In the genomic region with DNA sequence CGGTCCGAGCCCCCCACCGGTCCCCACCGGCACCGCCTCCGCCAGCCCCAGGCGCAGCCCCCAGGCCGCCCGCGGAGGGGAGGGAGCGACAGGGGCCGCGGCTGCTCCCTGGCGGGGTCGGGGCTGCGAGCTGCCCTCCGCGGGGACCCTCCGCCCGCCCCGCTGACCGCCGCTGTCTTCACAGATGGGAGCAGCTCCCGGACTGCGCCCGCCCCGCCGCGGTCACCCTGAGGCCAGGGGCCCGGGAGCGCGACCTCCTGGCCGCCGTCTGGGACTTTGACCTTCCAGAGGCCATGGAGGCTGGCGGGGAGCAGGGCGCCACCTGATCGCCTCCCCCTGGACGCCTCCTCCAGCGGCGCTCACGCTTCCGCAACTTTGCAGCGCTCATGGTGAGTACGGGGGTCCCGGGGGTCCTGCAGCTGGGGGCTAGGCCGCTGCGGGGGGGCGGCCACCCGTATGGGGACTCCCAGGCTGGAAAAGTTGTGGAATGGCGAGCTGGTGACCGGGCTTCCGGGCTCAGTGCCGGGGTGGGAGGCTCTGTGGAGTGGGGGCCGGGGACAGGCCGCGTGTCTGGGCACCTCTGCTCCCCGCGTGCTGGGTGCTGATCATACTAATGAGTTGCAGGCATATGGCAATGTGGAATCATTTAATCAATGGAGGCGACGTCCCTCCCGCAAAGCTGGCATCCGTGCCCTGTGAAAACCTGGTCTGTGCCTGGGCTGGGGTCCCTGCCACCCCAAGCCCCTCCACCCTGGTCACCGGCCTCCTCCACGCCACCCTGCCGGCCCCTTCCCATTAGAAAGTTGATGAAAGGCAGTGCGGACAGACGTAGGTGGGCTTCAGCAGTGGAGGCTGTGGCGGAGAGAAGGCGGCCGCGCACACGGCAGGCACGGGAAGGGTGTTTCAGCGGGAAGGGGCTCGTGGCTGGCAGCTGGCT, we compare ENCODE assay signal across 1 cellular context.
A peak's percentile ranks its signal among the peaks of the same experiment; 100 is the strongest.
TF ChIP-seq lines count a peak whose summit lies in the region.

No MANE protein-coding gene starts in this region.

TF ChIP-seq in HepG2, 621 proteins besides CTCF, POLR2A, EP300 and RAD21 (continues in another document):
- TF ChIP-seq RAD51 (IDR thresholded peaks at IDR 0.05; ENCODE audit: borderline replicate concordance) (no peak), MAFF (IDR thresholded peaks at IDR 0.05; ENCODE audit: low read depth, low read length) (no peak), EHMT2 (IDR thresholded peaks at IDR 0.05; ENCODE audit: borderline replicate concordance, low read depth, low read length) (no peak), SP140L (CRISPR knock-in tag; IDR thresholded peaks at IDR 0.05; ENCODE audit: borderline replicate concordance) (no peak), TFDP2 (CRISPR knock-in tag; IDR thresholded peaks at IDR 0.05) (peak; percentile 23; the same call in 1 of the 2 replicates), ZNF674 (CRISPR knock-in tag; IDR thresholded peaks at IDR 0.05; ENCODE audit: low read depth) (no peak), HNRNPH1 (optimal IDR thresholded peaks at IDR 0.05; ENCODE audit: low read depth, low read length) (no peak), ZNF777 (CRISPR knock-in tag; IDR thresholded peaks at IDR 0.05) (peak; percentile 65), TP53 (CRISPR knock-in tag; conservative IDR thresholded peaks at IDR 0.05) (no peak), ZNF816 (CRISPR knock-in tag; IDR thresholded peaks at IDR 0.05; ENCODE audit: borderline replicate concordance) (no peak), ZC3H13 (CRISPR knock-in tag; IDR thresholded peaks at IDR 0.05) (no peak), GRHL1 (CRISPR knock-in tag; conservative IDR thresholded peaks at IDR 0.05) (no peak), MED1 (CRISPR knock-in tag; IDR thresholded peaks at IDR 0.05) (peak; percentile 36; the same call in 1 of the 2 replicates), NCOA5 (CRISPR knock-in tag; IDR thresholded peaks at IDR 0.05) (no peak), ZNF101 (CRISPR knock-in tag; IDR thresholded peaks at IDR 0.05; ENCODE audit: borderline replicate concordance, low read depth) (no peak), TBX3 (IDR thresholded peaks at IDR 0.05; ENCODE audit: borderline replicate concordance) (no peak), ZNF788 (CRISPR knock-in tag; IDR thresholded peaks at IDR 0.05; ENCODE audit: borderline replicate concordance) (peak; percentile 36; the same call in 1 of the 2 replicates), SOX6 (IDR thresholded peaks at IDR 0.05) (no peak), SOX6 (CRISPR knock-in tag; IDR thresholded peaks at IDR 0.05) (no peak), ZEB1 (IDR thresholded peaks at IDR 0.05; ENCODE audit: insufficient replicate concordance, low read depth) (no peak), IRF2 (CRISPR knock-in tag; IDR thresholded peaks at IDR 0.05) (no peak), HNF4G (IDR thresholded peaks at IDR 0.05; ENCODE audit: borderline replicate concordance, low read depth, low read length) (peak; percentile 72), HNF4G (CRISPR knock-in tag; IDR thresholded peaks at IDR 0.05; ENCODE audit: borderline replicate concordance, low read depth) (peak; percentile 91; the same call in 1 of the 2 replicates), IRX3 (CRISPR knock-in tag; IDR thresholded peaks at IDR 0.05; ENCODE audit: borderline replicate concordance, low read depth) (no peak), ZKSCAN8 (CRISPR knock-in tag; IDR thresholded peaks at IDR 0.05; ENCODE audit: borderline replicate concordance) (no peak), ZNF12 (CRISPR knock-in tag; IDR thresholded peaks at IDR 0.05) (no peak), MAZ (IDR thresholded peaks at IDR 0.05; ENCODE audit: borderline replicate concordance, low read depth, low read length) (no peak), MAZ (CRISPR knock-in tag; IDR thresholded peaks at IDR 0.05; ENCODE audit: low read depth) (no peak), TEAD2 (CRISPR knock-in tag; IDR thresholded peaks at IDR 0.05) (no peak), SRSF4 (IDR thresholded peaks at IDR 0.05; ENCODE audit: low read depth, low read length, poor library complexity, severe bottlenecking) (no peak), ZNF30 (CRISPR knock-in tag; IDR thresholded peaks at IDR 0.05) (no peak), FOXA3 (CRISPR knock-in tag; IDR thresholded peaks at IDR 0.05) (no peak), SIX1 (CRISPR knock-in tag; IDR thresholded peaks at IDR 0.05; ENCODE audit: borderline replicate concordance) (no peak), ARID2 (CRISPR knock-in tag; IDR thresholded peaks at IDR 0.05; ENCODE audit: borderline replicate concordance) (no peak), FOXC1 (CRISPR knock-in tag; IDR thresholded peaks at IDR 0.05; ENCODE audit: borderline replicate concordance) (0 out of 2 replicates have a peak, but pooled peaks have one; percentile 21), DNMT3B (CRISPR knock-in tag; conservative IDR thresholded peaks at IDR 0.05) (no peak), NFIC (IDR thresholded peaks at IDR 0.05; ENCODE audit: low read length) (no peak), HDAC1 (CRISPR knock-in tag; IDR thresholded peaks at IDR 0.05) (peak; percentile 71), MXD4 (CRISPR knock-in tag; IDR thresholded peaks at IDR 0.05) (no peak), ZNF629 (CRISPR knock-in tag; conservative IDR thresholded peaks at IDR 0.05) (no peak), MYNN (CRISPR knock-in tag; IDR thresholded peaks at IDR 0.05; ENCODE audit: low read depth) (no peak), BRCA1 (CRISPR knock-in tag; IDR thresholded peaks at IDR 0.05) (no peak)
- TF ChIP-seq, protein P1, sequence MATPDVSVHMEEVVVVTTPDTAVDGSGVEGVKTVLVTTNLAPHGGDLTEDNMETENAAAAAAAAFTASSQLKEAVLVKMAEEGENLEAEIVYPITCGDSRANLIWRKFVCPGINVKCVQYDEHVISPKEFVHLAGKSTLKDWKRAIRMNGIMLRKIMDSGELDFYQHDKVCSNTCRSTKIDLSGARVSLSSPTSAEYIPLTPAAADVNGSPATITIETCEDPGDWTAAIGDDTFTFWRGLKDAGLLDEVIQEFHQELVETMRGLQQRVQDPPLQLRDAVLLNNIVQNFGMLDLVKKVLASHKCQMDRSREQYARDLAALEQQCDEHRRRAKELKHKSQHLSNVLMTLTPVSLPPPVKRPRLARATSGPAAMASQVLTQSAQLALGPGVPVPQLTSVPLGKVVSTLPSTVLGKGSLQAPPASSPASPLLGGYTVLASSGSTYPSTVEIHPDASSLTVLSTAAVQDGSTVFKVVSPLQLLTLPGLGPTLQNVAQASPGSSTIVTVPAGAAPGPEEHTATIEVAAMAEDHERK (CRISPR knock-in tag; IDR thresholded peaks at IDR 0.05; ENCODE audit: low read depth): no peak
- TF ChIP-seq, protein P2, sequence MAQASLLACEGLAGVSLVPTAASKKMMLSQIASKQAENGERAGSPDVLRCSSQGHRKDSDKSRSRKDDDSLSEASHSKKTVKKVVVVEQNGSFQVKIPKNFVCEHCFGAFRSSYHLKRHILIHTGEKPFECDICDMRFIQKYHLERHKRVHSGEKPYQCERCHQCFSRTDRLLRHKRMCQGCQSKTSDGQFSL (CRISPR knock-in tag; IDR thresholded peaks at IDR 0.05): no peak
- TF ChIP-seq, protein P3, sequence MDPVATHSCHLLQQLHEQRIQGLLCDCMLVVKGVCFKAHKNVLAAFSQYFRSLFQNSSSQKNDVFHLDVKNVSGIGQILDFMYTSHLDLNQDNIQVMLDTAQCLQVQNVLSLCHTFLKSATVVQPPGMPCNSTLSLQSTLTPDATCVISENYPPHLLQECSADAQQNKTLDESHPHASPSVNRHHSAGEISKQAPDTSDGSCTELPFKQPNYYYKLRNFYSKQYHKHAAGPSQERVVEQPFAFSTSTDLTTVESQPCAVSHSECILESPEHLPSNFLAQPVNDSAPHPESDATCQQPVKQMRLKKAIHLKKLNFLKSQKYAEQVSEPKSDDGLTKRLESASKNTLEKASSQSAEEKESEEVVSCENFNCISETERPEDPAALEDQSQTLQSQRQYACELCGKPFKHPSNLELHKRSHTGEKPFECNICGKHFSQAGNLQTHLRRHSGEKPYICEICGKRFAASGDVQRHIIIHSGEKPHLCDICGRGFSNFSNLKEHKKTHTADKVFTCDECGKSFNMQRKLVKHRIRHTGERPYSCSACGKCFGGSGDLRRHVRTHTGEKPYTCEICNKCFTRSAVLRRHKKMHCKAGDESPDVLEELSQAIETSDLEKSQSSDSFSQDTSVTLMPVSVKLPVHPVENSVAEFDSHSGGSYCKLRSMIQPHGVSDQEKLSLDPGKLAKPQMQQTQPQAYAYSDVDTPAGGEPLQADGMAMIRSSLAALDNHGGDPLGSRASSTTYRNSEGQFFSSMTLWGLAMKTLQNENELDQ (CRISPR knock-in tag; IDR thresholded peaks at IDR 0.05; ENCODE audit: borderline replicate concordance): no peak
- TF ChIP-seq, protein P4, sequence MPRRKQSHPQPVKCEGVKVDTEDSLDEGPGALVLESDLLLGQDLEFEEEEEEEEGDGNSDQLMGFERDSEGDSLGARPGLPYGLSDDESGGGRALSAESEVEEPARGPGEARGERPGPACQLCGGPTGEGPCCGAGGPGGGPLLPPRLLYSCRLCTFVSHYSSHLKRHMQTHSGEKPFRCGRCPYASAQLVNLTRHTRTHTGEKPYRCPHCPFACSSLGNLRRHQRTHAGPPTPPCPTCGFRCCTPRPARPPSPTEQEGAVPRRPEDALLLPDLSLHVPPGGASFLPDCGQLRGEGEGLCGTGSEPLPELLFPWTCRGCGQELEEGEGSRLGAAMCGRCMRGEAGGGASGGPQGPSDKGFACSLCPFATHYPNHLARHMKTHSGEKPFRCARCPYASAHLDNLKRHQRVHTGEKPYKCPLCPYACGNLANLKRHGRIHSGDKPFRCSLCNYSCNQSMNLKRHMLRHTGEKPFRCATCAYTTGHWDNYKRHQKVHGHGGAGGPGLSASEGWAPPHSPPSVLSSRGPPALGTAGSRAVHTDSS (CRISPR knock-in tag; conservative IDR thresholded peaks at IDR 0.05): no peak
- TF ChIP-seq, protein P5, sequence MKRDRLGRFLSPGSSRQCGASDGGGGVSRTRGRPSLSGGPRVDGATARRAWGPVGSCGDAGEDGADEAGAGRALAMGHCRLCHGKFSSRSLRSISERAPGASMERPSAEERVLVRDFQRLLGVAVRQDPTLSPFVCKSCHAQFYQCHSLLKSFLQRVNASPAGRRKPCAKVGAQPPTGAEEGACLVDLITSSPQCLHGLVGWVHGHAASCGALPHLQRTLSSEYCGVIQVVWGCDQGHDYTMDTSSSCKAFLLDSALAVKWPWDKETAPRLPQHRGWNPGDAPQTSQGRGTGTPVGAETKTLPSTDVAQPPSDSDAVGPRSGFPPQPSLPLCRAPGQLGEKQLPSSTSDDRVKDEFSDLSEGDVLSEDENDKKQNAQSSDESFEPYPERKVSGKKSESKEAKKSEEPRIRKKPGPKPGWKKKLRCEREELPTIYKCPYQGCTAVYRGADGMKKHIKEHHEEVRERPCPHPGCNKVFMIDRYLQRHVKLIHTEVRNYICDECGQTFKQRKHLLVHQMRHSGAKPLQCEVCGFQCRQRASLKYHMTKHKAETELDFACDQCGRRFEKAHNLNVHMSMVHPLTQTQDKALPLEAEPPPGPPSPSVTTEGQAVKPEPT (CRISPR knock-in tag; IDR thresholded peaks at IDR 0.05; ENCODE audit: low read depth): no peak
- TF ChIP-seq, protein P6, sequence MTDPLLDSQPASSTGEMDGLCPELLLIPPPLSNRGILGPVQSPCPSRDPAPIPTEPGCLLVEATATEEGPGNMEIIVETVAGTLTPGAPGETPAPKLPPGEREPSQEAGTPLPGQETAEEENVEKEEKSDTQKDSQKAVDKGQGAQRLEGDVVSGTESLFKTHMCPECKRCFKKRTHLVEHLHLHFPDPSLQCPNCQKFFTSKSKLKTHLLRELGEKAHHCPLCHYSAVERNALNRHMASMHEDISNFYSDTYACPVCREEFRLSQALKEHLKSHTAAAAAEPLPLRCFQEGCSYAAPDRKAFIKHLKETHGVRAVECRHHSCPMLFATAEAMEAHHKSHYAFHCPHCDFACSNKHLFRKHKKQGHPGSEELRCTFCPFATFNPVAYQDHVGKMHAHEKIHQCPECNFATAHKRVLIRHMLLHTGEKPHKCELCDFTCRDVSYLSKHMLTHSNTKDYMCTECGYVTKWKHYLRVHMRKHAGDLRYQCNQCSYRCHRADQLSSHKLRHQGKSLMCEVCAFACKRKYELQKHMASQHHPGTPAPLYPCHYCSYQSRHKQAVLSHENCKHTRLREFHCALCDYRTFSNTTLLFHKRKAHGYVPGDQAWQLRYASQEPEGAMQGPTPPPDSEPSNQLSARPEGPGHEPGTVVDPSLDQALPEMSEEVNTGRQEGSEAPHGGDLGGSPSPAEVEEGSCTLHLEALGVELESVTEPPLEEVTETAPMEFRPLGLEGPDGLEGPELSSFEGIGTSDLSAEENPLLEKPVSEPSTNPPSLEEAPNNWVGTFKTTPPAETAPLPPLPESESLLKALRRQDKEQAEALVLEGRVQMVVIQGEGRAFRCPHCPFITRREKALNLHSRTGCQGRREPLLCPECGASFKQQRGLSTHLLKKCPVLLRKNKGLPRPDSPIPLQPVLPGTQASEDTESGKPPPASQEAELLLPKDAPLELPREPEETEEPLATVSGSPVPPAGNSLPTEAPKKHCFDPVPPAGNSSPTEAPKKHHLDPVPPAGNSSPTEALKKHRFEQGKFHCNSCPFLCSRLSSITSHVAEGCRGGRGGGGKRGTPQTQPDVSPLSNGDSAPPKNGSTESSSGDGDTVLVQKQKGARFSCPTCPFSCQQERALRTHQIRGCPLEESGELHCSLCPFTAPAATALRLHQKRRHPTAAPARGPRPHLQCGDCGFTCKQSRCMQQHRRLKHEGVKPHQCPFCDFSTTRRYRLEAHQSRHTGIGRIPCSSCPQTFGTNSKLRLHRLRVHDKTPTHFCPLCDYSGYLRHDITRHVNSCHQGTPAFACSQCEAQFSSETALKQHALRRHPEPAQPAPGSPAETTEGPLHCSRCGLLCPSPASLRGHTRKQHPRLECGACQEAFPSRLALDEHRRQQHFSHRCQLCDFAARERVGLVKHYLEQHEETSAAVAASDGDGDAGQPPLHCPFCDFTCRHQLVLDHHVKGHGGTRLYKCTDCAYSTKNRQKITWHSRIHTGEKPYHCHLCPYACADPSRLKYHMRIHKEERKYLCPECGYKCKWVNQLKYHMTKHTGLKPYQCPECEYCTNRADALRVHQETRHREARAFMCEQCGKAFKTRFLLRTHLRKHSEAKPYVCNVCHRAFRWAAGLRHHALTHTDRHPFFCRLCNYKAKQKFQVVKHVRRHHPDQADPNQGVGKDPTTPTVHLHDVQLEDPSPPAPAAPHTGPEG (CRISPR knock-in tag; IDR thresholded peaks at IDR 0.05): no peak
